Comparison of ENCODE assay signal across 1 cellular context in the genomic region with DNA sequence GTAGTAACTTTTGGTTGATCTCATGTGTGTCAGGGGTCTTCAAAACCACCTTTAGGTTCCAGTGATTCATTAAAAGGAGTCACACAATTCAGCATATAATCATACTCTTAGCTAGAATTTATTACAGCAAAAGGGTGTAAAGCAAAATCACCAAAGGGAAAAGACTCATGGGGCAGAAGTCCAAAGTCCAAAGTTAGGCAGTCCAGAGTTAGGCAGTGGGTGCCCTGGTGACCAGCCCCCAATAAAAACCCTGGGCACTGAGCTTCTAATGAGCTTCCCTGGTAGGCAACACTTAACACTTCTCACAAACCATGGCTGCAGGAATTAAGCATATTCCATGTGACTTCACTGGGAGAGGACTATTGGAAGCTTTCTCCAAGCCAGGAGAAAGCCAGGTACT. TPM values are rescaled to one million over a fixed set of nuclear protein-coding genes. Genes with fewer than 3 reads are reported as not detected.
"Had no signal": no experiment of that assay in that cellular context is flagged by ENCODE, and none has a peak within 500 bp of the region (broad histone marks: within the 10 kb centered on the region; RNA-seq: fewer than 3 reads in every experiment).

No MANE protein-coding gene starts in this region.

RNA-seq across cellular contexts. Expression of a gene that starts 51.2 kb away (rescaled TPM):
- total RNA-seq: M059J had no signal
